27 cellular contexts compared by ENCODE assay signal in genomic region chr1:233565313-233565712, GRCh38.
"Had no signal": no experiment of that assay in that cellular context is flagged by ENCODE, and none has a peak within 500 bp of the region (broad histone marks: within the 10 kb centered on the region; RNA-seq: fewer than 3 reads in every experiment).

No MANE protein-coding gene starts in this region.

- ATAC-seq: stimulated activated effector memory CD8-positive, alpha-beta T cell treated with anti-CD3 and anti-CD28 coated beads, Interleukin-12 subunit alpha, Interleukin-12 subunit beta, amount 100 ng/mL, for 72 hours; stimulated activated memory B cell treated with anti-CD40 and anti-IgM and Interleukin-4, amounts not matched to agents 10 μg/mL and 1 μg/mL and 100 μg/mL, for 72 hours; stimulated activated naive B cell treated with anti-CD40 and anti-IgM and Interleukin-4, amounts not matched to agents 10 μg/mL and 1 μg/mL and 100 μg/mL, for 72 hours; stimulated activated naive CD8-positive, alpha-beta T cell treated with anti-CD3 and anti-CD28 coated beads, Interleukin-15, amount 100 ng/mL, for 72 hours; stimulated activated naive CD8-positive, alpha-beta T cell treated with anti-CD3 and anti-CD28 coated beads, Interleukin-15, Interleukin-2, amounts not matched to agents 100 U/mL and 50 U/mL, for 24 hours; upper lobe of right lung had no signal

- FAIRE-seq: urothelium cell line had no signal

- DNase-seq: stimulated activated CD4-positive, alpha-beta T cell treated with anti-CD3 and anti-CD28 coated beads, Interleukin-2, amount 100 ng/mL, for 48 hours; stimulated activated CD4-positive, alpha-beta T cell treated with anti-CD3 and anti-CD28 coated beads, Interleukin-4, amount 100 ng/mL, for 1 hour; stimulated activated CD4-positive, alpha-beta T cell treated with anti-CD3 and anti-CD28 coated beads, Interleukin-4, amount 100 ng/mL, for 24 hours; stimulated activated CD4-positive, alpha-beta T cell treated with anti-CD3 and anti-CD28 coated beads, Interleukin-4, amount 100 ng/mL, for 4 hours; stimulated activated CD8-positive, alpha-beta memory T cell treated with anti-CD3 and anti-CD28 coated beads, Interleukin-4, amount 100 ng/mL, for 48 hours; stimulated activated naive B cell treated with anti-CD40 and anti-IgM and Interleukin-4, amounts not matched to agents 10 μg/mL and 1 μg/mL and 100 μg/mL, for 72 hours; stimulated activated naive CD4-positive, alpha-beta T cell; stimulated activated naive CD4-positive, alpha-beta T cell treated with Interleukin-2 at 50 U/mL for 16 hours; stimulated activated naive CD8-positive, alpha-beta T cell treated with anti-CD3 and anti-CD28 coated beads, Interleukin-15, amount 100 ng/mL, for 72 hours; stimulated activated naive CD8-positive, alpha-beta T cell treated with anti-CD3 and anti-CD28 coated beads, Interleukin-15, Interleukin-2, amounts not matched to agents 100 U/mL and 50 U/mL, for 24 hours; stomach; substantia nigra; testis; thyroid gland; tibial artery; transverse colon; trophoblast cell; upper lobe of left lung; upper lobe of right lung; uterus had no signal

- H3K27ac ChIP-seq: stomach, suprapubic skin, testis, thoracic aorta, thyroid gland, tibial artery, tibial nerve, transverse colon, upper lobe of left lung, upper lobe of right lung, uterus, vagina had no signal

- H3K9me3 ChIP-seq: testis, thyroid gland, vagina had no signal

- H3K36me3 ChIP-seq: stomach, suprapubic skin, thoracic aorta, thyroid gland, tibial artery, tibial nerve, transverse colon, upper lobe of left lung, upper lobe of right lung, uterus, vagina had no signal

- H3K4me1 ChIP-seq: stomach, suprapubic skin, testis, thyroid gland, tibial artery, tibial nerve, transverse colon, upper lobe of left lung, upper lobe of right lung, uterus, vagina had no signal

- H3K4me3 ChIP-seq: stomach, suprapubic skin, testis, thoracic aorta, thyroid gland, tibial artery, tibial nerve, transverse colon, upper lobe of left lung, upper lobe of right lung, uterus, vagina had no signal

- H3K27me3 ChIP-seq: stomach, suprapubic skin, testis, thyroid gland, tibial artery, tibial nerve, transverse colon, upper lobe of left lung, upper lobe of right lung, uterus, vagina had no signal
